2 cellular contexts compared by ENCODE assay signal in genomic region chr19:2273356-2274184, GRCh38.
A peak's percentile ranks its signal among the peaks of the same experiment; 100 is the strongest.
TF ChIP-seq lines count a peak whose summit lies in the region.

No MANE protein-coding gene starts in this region.

TF ChIP-seq in GM12891, 5 proteins besides CTCF, POLR2A, EP300 and RAD21:
- peak; percentile 72 for TF ChIP-seq PAX5 (IDR thresholded peaks at IDR 0.05; ENCODE audit: insufficient read depth, low read length, severe bottlenecking)
- TF ChIP-seq SPI1 (IDR thresholded peaks at IDR 0.05; ENCODE audit: low read depth, low read length): no peak
- TF ChIP-seq POLR2AphosphoS5 (IDR thresholded peaks at IDR 0.05; ENCODE audit: low read depth, low read length): peak; percentile 77
- TF ChIP-seq TAF1 (IDR thresholded peaks at IDR 0.05; ENCODE audit: low read depth, low read length): 0 out of 2 replicates have a peak, but pooled peaks have one; percentile 5
- peak; percentile 65; the same call in 1 of the 2 replicates for TF ChIP-seq POU2F2 (IDR thresholded peaks at IDR 0.05; ENCODE audit: low read depth, low read length)

TF ChIP-seq in IMR-90, 13 proteins besides CTCF, POLR2A, EP300 and RAD21:
- TF ChIP-seq SMC3 (IDR thresholded peaks at IDR 0.05; ENCODE audit: low read depth, low read length): peak; percentile 74
- TF ChIP-seq RCOR1 (IDR thresholded peaks at IDR 0.05; ENCODE audit: insufficient replicate concordance, low read length): no peak
- no peak for TF ChIP-seq FOS (IDR thresholded peaks at IDR 0.05; ENCODE audit: low read depth, low read length)
- TF ChIP-seq CEBPB (IDR thresholded peaks at IDR 0.05; ENCODE audit: low read depth, low read length): no peak
- TF ChIP-seq ELK1 (IDR thresholded peaks at IDR 0.05; ENCODE audit: borderline replicate concordance, low read depth, low read length): 0 out of 2 replicates have a peak, but pooled peaks have one; percentile 15
- no peak for TF ChIP-seq RFX5 (IDR thresholded peaks at IDR 0.05; ENCODE audit: low read depth, low read length)
- no peak for TF ChIP-seq CHD1 (IDR thresholded peaks at IDR 0.05; ENCODE audit: low read depth, low read length)
- TF ChIP-seq MXI1 (IDR thresholded peaks at IDR 0.05; ENCODE audit: borderline replicate concordance, low read depth, low read length): no peak
- no peak for TF ChIP-seq NFE2L2 (IDR thresholded peaks at IDR 0.05; ENCODE audit: low read depth, low read length)
- no peak for TF ChIP-seq MAFK (IDR thresholded peaks at IDR 0.05; ENCODE audit: low read depth, low read length)
- no peak for TF ChIP-seq USF2 (IDR thresholded peaks at IDR 0.05; ENCODE audit: low read depth, low read length)
- no peak for TF ChIP-seq BHLHE40 (IDR thresholded peaks at IDR 0.05; ENCODE audit: low read depth, low read length)
- TF ChIP-seq MAZ (IDR thresholded peaks at IDR 0.05; ENCODE audit: borderline replicate concordance, low read depth, low read length): peak; percentile 25; the same call in 1 of the 2 replicates
